In genomic region chr4:61408163-61408562, GRCh38 we compare ENCODE assay signal across 18 cellular contexts.
"Had no signal": no experiment of that assay in that cellular context is flagged by ENCODE, and none has a peak within 500 bp of the region (broad histone marks: within the 10 kb centered on the region; RNA-seq: fewer than 3 reads in every experiment).

No MANE protein-coding gene starts in this region.

- H3K4me2 ChIP-seq: smooth muscle cell had no signal

- ATAC-seq: body of pancreas; left ventricle myocardium superior; stimulated activated memory B cell treated with anti-CD40 and anti-IgM and Interleukin-4, amounts not matched to agents 10 μg/mL and 1 μg/mL and 100 μg/mL, for 72 hours had no signal

- H3K27ac ChIP-seq: body of pancreas, foreskin keratinocyte, sigmoid colon, transverse colon had no signal

- H3K4me1 ChIP-seq: body of pancreas, sigmoid colon, transverse colon had no signal

- H3K4me3 Mint-ChIP-seq: activated naive CD4-positive, alpha-beta T cell treated with anti-CD3 and anti-CD28 coated beads, Interleukin-2, amount 50 U/mL, for 24 hours; nephron; stimulated activated memory B cell treated with anti-CD40 and anti-IgM and Interleukin-4, amounts not matched to agents 10 μg/mL and 1 μg/mL and 100 μg/mL, for 72 hours had no signal

- H3K36me3 ChIP-seq: sigmoid colon, transverse colon had no signal

- H3K27me3 Mint-ChIP-seq: activated naive CD4-positive, alpha-beta T cell treated with anti-CD3 and anti-CD28 coated beads, Interleukin-2, amount 50 U/mL, for 24 hours; stimulated activated memory B cell treated with anti-CD40 and anti-IgM and Interleukin-4, amounts not matched to agents 10 μg/mL and 1 μg/mL and 100 μg/mL, for 72 hours had no signal

- H3K9me3 ChIP-seq: body of pancreas, sigmoid colon, transverse colon had no signal

- H3K27ac Mint-ChIP-seq: activated naive CD4-positive, alpha-beta T cell treated with anti-CD3 and anti-CD28 coated beads, Interleukin-2, amount 50 U/mL, for 24 hours; stimulated activated memory B cell treated with anti-CD40 and anti-IgM and Interleukin-4, amounts not matched to agents 10 μg/mL and 1 μg/mL and 100 μg/mL, for 72 hours had no signal

- H3K9me3 Mint-ChIP-seq: nephron; stimulated activated memory B cell treated with anti-CD40 and anti-IgM and Interleukin-4, amounts not matched to agents 10 μg/mL and 1 μg/mL and 100 μg/mL, for 72 hours had no signal

- H3K4me1 Mint-ChIP-seq: activated naive CD4-positive, alpha-beta T cell treated with anti-CD3 and anti-CD28 coated beads, Interleukin-2, amount 50 U/mL, for 24 hours; stimulated activated memory B cell treated with anti-CD40 and anti-IgM and Interleukin-4, amounts not matched to agents 10 μg/mL and 1 μg/mL and 100 μg/mL, for 72 hours had no signal

- H3K4me3 ChIP-seq: body of pancreas, sigmoid colon, smooth muscle cell, transverse colon had no signal

- DNase-seq: activated gamma-delta T cell treated with Interleukin-2 at 50 U/mL for 16 hours; activated T-cell treated with anti-CD3 and anti-CD28 coated beads, Interleukin-2, amount 50 U/mL, for 1 hour; anterior cingulate cortex; body of pancreas; effector memory CD4-positive, alpha-beta T cell; hippocampal formation; left ventricle myocardium superior; mammary epithelial cell; posterior cingulate gyrus; sigmoid colon; stimulated activated CD4-positive, alpha-beta T cell treated with anti-CD3 and anti-CD28 coated beads, Interleukin-15, amount 100 ng/mL, for 24 hours; T-helper 9 cell; transverse colon had no signal

- H3K27me3 ChIP-seq: body of pancreas, foreskin keratinocyte, sigmoid colon, transverse colon had no signal

- H3K36me3 Mint-ChIP-seq: activated naive CD4-positive, alpha-beta T cell treated with anti-CD3 and anti-CD28 coated beads, Interleukin-2, amount 50 U/mL, for 24 hours; stimulated activated memory B cell treated with anti-CD40 and anti-IgM and Interleukin-4, amounts not matched to agents 10 μg/mL and 1 μg/mL and 100 μg/mL, for 72 hours had no signal
